In the genomic region with DNA sequence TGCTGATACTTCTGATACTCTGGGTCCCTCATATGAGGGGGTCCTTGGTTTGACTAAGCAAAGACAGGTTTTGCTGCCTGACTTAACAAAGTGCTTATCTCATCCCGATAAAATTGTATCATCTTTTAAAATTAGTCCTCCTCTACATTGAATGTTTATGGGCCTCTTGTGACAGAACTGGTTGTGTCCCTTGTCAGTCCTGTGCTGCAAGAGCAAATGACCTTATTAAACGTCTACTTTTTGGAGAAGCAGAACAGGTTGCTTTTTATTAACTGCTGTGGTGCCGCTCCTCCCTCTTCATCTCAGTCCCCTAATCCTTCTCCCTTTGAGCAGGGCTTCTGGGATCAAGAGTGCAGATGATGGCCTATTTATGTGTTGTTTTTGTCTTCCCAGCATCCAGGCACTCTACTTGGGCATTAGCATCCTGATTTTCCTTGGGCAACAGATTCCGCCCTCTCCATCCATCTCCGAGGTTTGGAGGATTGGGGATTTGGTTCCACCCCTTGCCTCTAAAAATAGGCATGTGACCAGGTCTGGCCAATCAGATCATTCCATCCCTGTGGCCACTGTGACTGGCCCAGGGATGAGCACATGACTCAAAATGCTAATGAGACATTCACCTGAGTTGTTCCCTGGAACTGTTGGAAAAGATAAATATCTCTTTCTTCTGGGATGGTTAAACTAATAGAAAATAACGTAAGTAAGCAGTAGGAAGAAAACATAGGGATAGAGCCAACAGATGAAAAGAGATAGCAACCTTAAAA, we compare ENCODE assay signal across 14 cellular contexts. TPM values are rescaled to one million over a fixed set of nuclear protein-coding genes. Genes with fewer than 3 reads are reported as not detected.
A peak's percentile ranks its signal among the peaks of the same experiment; 100 is the strongest.
DNase-seq lines count a peak whose midpoint lies in the region; ATAC-seq, FAIRE-seq and TF ChIP-seq lines count a peak whose summit lies in the region.
"Had no signal": no experiment of that assay in that cellular context is flagged by ENCODE, and none has a peak within 500 bp of the region (broad histone marks: within the 10 kb centered on the region; RNA-seq: fewer than 3 reads in every experiment).

No MANE protein-coding gene starts in this region.

- no peaks in the 10 kb centered on the region for H3K9me3 ChIP-seq in HUES64 (ENCODE audit: insufficient read depth, low read depth, low read length)
- no peaks in the 10 kb centered on the region for H3K9me3 ChIP-seq in SJCRH30 (replicated peaks)
- H3K9me3 ChIP-seq in WERI-Rb-1 (ENCODE audit: severe bottlenecking): no peaks in the 10 kb centered on the region
- H3K9me3 ChIP-seq: suprapubic skin had no signal

- H3K27me3 ChIP-seq in HUES64 (ENCODE audit: insufficient read depth, low read length) (no peaks in the 10 kb centered on the region), SJCRH30 (no peaks in the 10 kb centered on the region), WERI-Rb-1 (ENCODE audit: insufficient read depth, low read depth, severe bottlenecking) (no peaks in the 10 kb centered on the region)
- H3K27me3 ChIP-seq: suprapubic skin had no signal

- H3K4me1 ChIP-seq in HUES64 (ENCODE audit: insufficient read depth, low read length) (peaks cover 11% of the 10 kb centered on the region; the same call in 1 of the 2 replicates), SJCRH30 (peaks cover 8% of the 10 kb centered on the region)

- FAIRE-seq in D721Med (lab: Jason Lieb, UNC): no peak
- FAIRE-seq: islet of Langerhans had no signal

- H3K4me3 Mint-ChIP-seq in nephron: peak overlapping the region; percentile 32 to 69 (median 54)

- peaks cover 23% of the 10 kb centered on the region for H3K4me1 Mint-ChIP-seq in nephron

- H3K9ac ChIP-seq in HUES64 (ENCODE audit: low read depth, low read length): no peak overlapping the region
- H3K9ac ChIP-seq: GM23248 had no signal

- H3K36me3 Mint-ChIP-seq in nephron (ENCODE audit: low read depth): peaks cover 11% of the 10 kb centered on the region

- 82% methylated on average over 6 of the region's 6 CpGs for WGBS in HUES64

- no peak for ATAC-seq in omental fat pad (ENCODE audit: low FRiP score)

- DNase-seq in D721Med (ENCODE audit: insufficient read length, low spot score) (peak; percentile 52), SJCRH30 (peak; percentile 59 to 78), WERI-Rb-1 (no peak), omental fat pad (ENCODE audit: low spot score) (no peak), COLO668 (lab: John Stamatoyannopoulos, UW; ENCODE audit: unreplicated experiment) (no peak)
- DNase-seq: foreskin fibroblast, GM23248, NCI-H187 treated with DMSO at 0.1 percent for 48 hours had no signal

- peak overlapping the region in 2 of 3 experiments; percentile 29 to 37 for H3K27ac Mint-ChIP-seq in nephron

- H3K36me3 ChIP-seq in HUES64 (ENCODE audit: insufficient read depth, low read length): peaks cover 13% of the 10 kb centered on the region
- H3K36me3 ChIP-seq in SJCRH30: peaks cover 5% of the 10 kb centered on the region
- peaks cover 13% of the 10 kb centered on the region for H3K36me3 ChIP-seq in WERI-Rb-1

- no peak overlapping the region for H3K4me3 ChIP-seq in HUES64 (ENCODE audit: low read length)
- peak overlapping the region; percentile 49 for H3K4me3 ChIP-seq in SJCRH30
- H3K4me3 ChIP-seq in WERI-Rb-1 (ENCODE audit: low read depth, low read length): no peak overlapping the region
- H3K4me3 ChIP-seq: GM23248, suprapubic skin had no signal

- H3K27ac ChIP-seq in HUES64 (ENCODE audit: low read depth, low read length): peak overlapping the region; percentile 6; the same call in 1 of the 2 replicates
- H3K27ac ChIP-seq in SJCRH30: no peak overlapping the region
- H3K27ac ChIP-seq in WERI-Rb-1: no peak overlapping the region
- H3K27ac ChIP-seq: GM23248, suprapubic skin had no signal

- no peaks in the 10 kb centered on the region for H3K9me3 Mint-ChIP-seq in nephron

- H3K27me3 Mint-ChIP-seq in nephron (ENCODE audit: low read depth): no peaks in the 10 kb centered on the region

- TF ChIP-seq CTCF in D721Med (IDR thresholded peaks at IDR 0.05; ENCODE audit: insufficient read depth, missing control alignments): no peak
- TF ChIP-seq CTCF in nephron (IDR thresholded peaks at IDR 0.05; ENCODE audit: unreplicated experiment in 3 of 3): no peak
- TF ChIP-seq CTCF in WERI-Rb-1 (IDR thresholded peaks at IDR 0.05; ENCODE audit: low read depth, low read length): no peak
- TF ChIP-seq CTCF in omental fat pad (IDR thresholded peaks at IDR 0.05): no peak

RNA-seq across cellular contexts. Expression of a gene that starts 2.9 kb away (rescaled TPM):
- polyA plus RNA-seq in HUES64 (2013, experiment 1 of 2): 63.2 TPM
- 59.1 TPM for polyA plus RNA-seq in HUES64 (2013, experiment 2 of 2)
- total RNA-seq in SJCRH30 (2014; rRNA removed; shearing (Covaris generic)): 77.2 and 82.5 TPM in 2 replicates
- total RNA-seq in omental fat pad: 10 to 100 TPM; 18.2 to 26.5 (median 22.2) TPM

RNA-seq across cellular contexts. Expression of a gene that starts 19.1 kb away (rescaled TPM):
- not detected for polyA plus RNA-seq in HUES64 (2013, experiment 1 of 2)
- polyA plus RNA-seq in HUES64 (2013, experiment 2 of 2): not detected
- total RNA-seq in SJCRH30 (2014; rRNA removed; shearing (Covaris generic)): not detected in 2 replicates
- 10 to 100 TPM in 2 of 4 donors, 1 to 10 TPM in 2; 4.2 to 17.3 (median 9.9) TPM for total RNA-seq in omental fat pad
- total RNA-seq: GM23248 had no signal
- polyA plus RNA-seq: GM23248 had no signal

RNA-seq across cellular contexts. Expression of a gene that starts 24.6 kb away (rescaled TPM):
- polyA plus RNA-seq in HUES64 (2013, experiment 1 of 2): 0.10 TPM
- 0.32 TPM for polyA plus RNA-seq in HUES64 (2013, experiment 2 of 2)
- total RNA-seq in SJCRH30 (2014; rRNA removed; shearing (Covaris generic)): 0.18 and 0.38 TPM in 2 replicates
- 1 to 10 TPM in 2 of 4 donors, under 1 TPM in 2; 0.72 to 1.4 (median 1.1) TPM for total RNA-seq in omental fat pad
- polyA plus RNA-seq: GM23248 had no signal

RNA-seq across cellular contexts. Expression of a gene that starts 33.1 kb away (rescaled TPM):
- polyA plus RNA-seq in HUES64 (2013, experiment 1 of 2): not detected
- polyA plus RNA-seq in HUES64 (2013, experiment 2 of 2): not detected
- not detected in 2 replicates for total RNA-seq in SJCRH30 (2014; rRNA removed; shearing (Covaris generic))
- total RNA-seq in omental fat pad: 10 to 100 TPM in 1 of 4 donors, 1 to 10 TPM in 3; 1.8 to 23.1 (median 3.5) TPM
- total RNA-seq: dermis microvascular lymphatic vessel endothelial cell, GM23248, RPMI7951 had no signal
- polyA plus RNA-seq: GM23248 had no signal

RNA-seq across cellular contexts. Expression of a gene that starts 46.6 kb away (rescaled TPM):
- not detected for polyA plus RNA-seq in HUES64 (2013, experiment 1 of 2)
- polyA plus RNA-seq in HUES64 (2013, experiment 2 of 2): not detected
- not detected in 2 replicates for total RNA-seq in SJCRH30 (2014; rRNA removed; shearing (Covaris generic))
- total RNA-seq in omental fat pad: 10 to 100 TPM in 3 of 4 donors, 1 to 10 TPM in 1; 5.5 to 68.7 (median 19.2) TPM
- total RNA-seq: dermis microvascular lymphatic vessel endothelial cell, GM23248, RPMI7951 had no signal
- polyA plus RNA-seq: GM23248 had no signal

Comparison
In these comparisons a context has a peak if more than half of its experiments do, and no peak if none do; other contexts are left out.
1. DNase-seq: peak in D721Med (single experiment) and SJCRH30 (2 of 2); none in WERI-Rb-1 (single experiment), omental fat pad (single experiment) and COLO668 (single experiment).